7 cellular contexts compared by ENCODE assay signal in genomic region chr4:185395956-185396723, GRCh38.
DNase-seq lines count a peak whose midpoint lies in the region; ATAC-seq, FAIRE-seq and TF ChIP-seq lines count a peak whose summit lies in the region.

No MANE protein-coding gene starts in this region.

- TF ChIP-seq CTCF in astrocyte of the cerebellum (IDR thresholded peaks at IDR 0.05; ENCODE audit: low read depth, low read length, missing control alignments), result no peak

- in situ Hi-C loops in astrocyte of the cerebellum (cut with HindIII; ENCODE audit: low sequenced_read_pairs), result loop anchor here (5.0 kb wide), 1 partner anchor 39 kb away; no protein-coding TSS in a partner anchor

- peak; percentile 74 for ATAC-seq in HG02973 (IDR thresholded peaks at IDR 0.05; ENCODE audit: unreplicated experiment)

- DNase-seq in GM18507 (ENCODE audit: extremely low spot score, insufficient read length, low read depth) (peak; percentile 98), NCI-H1930 (lab: John Stamatoyannopoulos, UW) (peak; percentile 96), T-helper 22 cell (ENCODE audit: low read depth) (peak; percentile 92), astrocyte of the cerebellum (ENCODE audit: low read depth) (peak; percentile 91), hippocampal formation (lab: John Stamatoyannopoulos, UW) (peak; percentile 95 to 97), retina (peak; percentile 97)

- peak overlapping the region; percentile 55 for H3K4me3 ChIP-seq in astrocyte of the cerebellum (ENCODE audit: low read depth, low read length)

- FAIRE-seq in GM18507 (lab: Jason Lieb, UNC), result peak; percentile 99

Comparison
In these comparisons a context has a peak if more than half of its experiments do, and no peak if none do; other contexts are left out.
1. Peak in every context shown above with its lines: DNase-seq, ATAC-seq and H3K4me3 ChIP-seq.